Comparison of ENCODE assay signal across 8 cellular contexts in genomic region chr19:56476671-56477428, GRCh38. TPM values are rescaled to one million over a fixed set of nuclear protein-coding genes. Genes with fewer than 3 reads are reported as not detected.
DNase-seq lines count a peak whose midpoint lies in the region; ATAC-seq and TF ChIP-seq lines count a peak whose summit lies in the region.

TSS of gene ZNF667 (minus strand) at chr19:56477345. CDS start at chr19:56462370, 14,975 bp downstream.

- H3K27ac Mint-ChIP-seq in chondrocyte (ENCODE audit: unreplicated experiment): peak within 1 kb of the TSS; percentile 35

- H3K27me3 Mint-ChIP-seq in chondrocyte (ENCODE audit: low read depth): no peaks in the 10 kb centered on the region

- H3K4me3 Mint-ChIP-seq in chondrocyte (ENCODE audit: unreplicated experiment): no peak within 1 kb of the TSS

- no peak within 1 kb of the TSS for H3K9ac ChIP-seq in SK-N-MC (ENCODE audit: insufficient read length)

- H3K4me3 ChIP-seq in SK-N-MC (peak within 1 kb of the TSS; percentile 75), lower leg skin (ENCODE audit: low read depth, poor library complexity, severe bottlenecking) (peak within 1 kb of the TSS; percentile 38)

- no peaks in the 10 kb centered on the region for H3K9me3 ChIP-seq in SK-N-MC (ENCODE audit: low read depth, low read length)

- peaks cover 75% of the 10 kb centered on the region for H3K9me3 Mint-ChIP-seq in chondrocyte (ENCODE audit: low read depth)

- TF ChIP-seq POLR2A in lower leg skin (IDR thresholded peaks at IDR 0.05): no peak

- 2 to 3% methylated on average over 37 to 42 of the region's 69 CpGs for WGBS in lower leg skin, 2 donors

- no peak for ATAC-seq in HG02973 (IDR thresholded peaks at IDR 0.05; ENCODE audit: unreplicated experiment)

- DNase-seq in Daoy (ENCODE audit: low read depth): peak; percentile 53
- no peak for DNase-seq in SK-N-MC (ENCODE audit: low read depth, low spot score)
- DNase-seq in chondrocyte (ENCODE audit: low spot score): no peak
- no peak for DNase-seq in lower leg skin (ENCODE audit: low spot score in 2 of 2)
- DNase-seq in stimulated activated CD8-positive, alpha-beta memory T cell treated with anti-CD3 and anti-CD28 coated beads, Interleukin-12 subunit alpha, Interleukin-12 subunit beta, amount 100 ng/mL, for 4 hours (ENCODE audit: low read depth): peak; percentile 17
- DNase-seq in NCI-H345 treated with DMSO at 0.1 percent for 48 hours (lab: John Stamatoyannopoulos, UW; ENCODE audit: unreplicated experiment): no peak
- no peak for DNase-seq in OCI-M2 (lab: John Stamatoyannopoulos, UW; ENCODE audit: unreplicated experiment)

- H3K27ac ChIP-seq in SK-N-MC: no peak within 1 kb of the TSS

- peaks cover 10% of the 10 kb centered on the region for H3K36me3 Mint-ChIP-seq in chondrocyte (ENCODE audit: low read depth)

- intact Hi-C loops in lower leg skin (cut with DNase I; ENCODE audit: low total_unique reads): no loop called here

- H3K4me1 Mint-ChIP-seq in chondrocyte (ENCODE audit: low read depth): no peaks in the 10 kb centered on the region

- H3K36me3 ChIP-seq in SK-N-MC (ENCODE audit: insufficient read depth, low read length): no peaks in the 10 kb centered on the region

- TF ChIP-seq CTCF in chondrocyte (IDR thresholded peaks at IDR 0.05) (no peak), lower leg skin (IDR thresholded peaks at IDR 0.05) (no peak)

RNA-seq across cellular contexts. Expression of gene ZNF667, which starts in this region (rescaled TPM):
- 1.4 and 8.1 TPM in 2 replicates for total RNA-seq in Daoy (2014; rRNA removed; shearing (Covaris generic))
- total RNA-seq in chondrocyte (not detected in 3 replicates), lower leg skin (1 to 10 TPM; 2.0 to 3.3 (median 3.0) TPM)

Comparison
In these comparisons a context has a peak if more than half of its experiments do, and no peak if none do; other contexts are left out.
1. DNase-seq: peak in Daoy (single experiment) and stimulated activated CD8-positive, alpha-beta memory T cell treated with anti-CD3 and anti-CD28 coated beads, Interleukin-12 subunit alpha, Interleukin-12 subunit beta, amount 100 ng/mL, for 4 hours (single experiment); none in SK-N-MC (single experiment), chondrocyte (single experiment), lower leg skin (0 of 2), NCI-H345 treated with DMSO at 0.1 percent for 48 hours (single experiment) and OCI-M2 (single experiment).